ENCODE assay signal across 11 cellular contexts in genomic region chr16:23362460-23363317, GRCh38.
DNase-seq lines count a peak whose midpoint lies in the region; ATAC-seq and TF ChIP-seq lines count a peak whose summit lies in the region.
"Had no signal": no experiment of that assay in that cellular context is flagged by ENCODE, and none has a peak within 500 bp of the region (broad histone marks: within the 10 kb centered on the region; RNA-seq: fewer than 3 reads in every experiment).

No MANE protein-coding gene starts in this region.

- H3K4me3 ChIP-seq in lower lobe of right lung (no peak overlapping the region), uterus (no peak overlapping the region)
- H3K4me3 ChIP-seq: ascending aorta, SJSA1 had no signal

- intact Hi-C loops in lower lobe of right lung (cut with DNase I) (no loop called here), uterus (cut with DNase I; ENCODE audit: low total_unique reads) (no loop called here)

- no peaks in the 10 kb centered on the region for H3K36me3 ChIP-seq in lower lobe of right lung
- H3K36me3 ChIP-seq in uterus = no peaks in the 10 kb centered on the region
- H3K36me3 ChIP-seq: ascending aorta, SJSA1 had no signal

- TF ChIP-seq POLR2A in uterus (IDR thresholded peaks at IDR 0.05) = no peak

- H3K27me3 ChIP-seq in lower lobe of right lung (ENCODE audit: low read depth) (no peaks in the 10 kb centered on the region), uterus (no peaks in the 10 kb centered on the region)
- H3K27me3 ChIP-seq: ascending aorta, SJSA1 had no signal

- H3K27ac ChIP-seq in lower lobe of right lung (peak overlapping the region; percentile 85), uterus (peak overlapping the region; percentile 31 to 75)
- H3K27ac ChIP-seq: ascending aorta, SJSA1 had no signal

- DNase-seq in NCI-H2081 (lab: John Stamatoyannopoulos, UW) (peak; percentile 29 to 82), NCI-H2081 treated with DMSO at 0.1 percent for 48 hours (lab: John Stamatoyannopoulos, UW) (no peak), cerebellar cortex (ENCODE audit: low spot score) (peak; percentile 22), lower lobe of right lung (peak; percentile 91), uterus (peak; percentile 18 to 64), kidney glomerular epithelial cell (lab: John Stamatoyannopoulos, UW) (no peak), AG08395 (ENCODE audit: low spot score) (no peak), GM20000 (ENCODE audit: low spot score) (no peak)
- DNase-seq: Kasumi-1 had no signal

- ATAC-seq in lower lobe of right lung = peak; percentile 96 to 97

- H3K9me3 ChIP-seq in lower lobe of right lung (no peaks in the 10 kb centered on the region), uterus (no peaks in the 10 kb centered on the region)
- H3K9me3 ChIP-seq: ascending aorta, SJSA1 had no signal

- peaks cover 18% of the 10 kb centered on the region for H3K4me1 ChIP-seq in lower lobe of right lung
- peaks cover 0 to 6% of the 10 kb centered on the region in 2 donors for H3K4me1 ChIP-seq in uterus
- H3K4me1 ChIP-seq: ascending aorta, SJSA1 had no signal

- TF ChIP-seq CTCF in lower lobe of right lung (IDR thresholded peaks at IDR 0.05) (no peak), uterus (IDR thresholded peaks at IDR 0.05) (no peak), GM20000 (IDR thresholded peaks at IDR 0.05; ENCODE audit: extremely low read depth, missing control alignments) (no peak)

Comparison
In these comparisons a context has a peak if more than half of its experiments do, and no peak if none do; other contexts are left out.
1. DNase-seq: peak in NCI-H2081 (2 of 2), cerebellar cortex (single experiment), lower lobe of right lung (single experiment) and uterus (2 of 2); none in NCI-H2081 treated with DMSO at 0.1 percent for 48 hours (single experiment), kidney glomerular epithelial cell (single experiment), AG08395 (single experiment) and GM20000 (single experiment).